ENCODE assay signal across 17 cellular contexts in genomic region chrX:139776614-139777013, GRCh38.
"Had no signal": no experiment of that assay in that cellular context is flagged by ENCODE, and none has a peak within 500 bp of the region (broad histone marks: within the 10 kb centered on the region; RNA-seq: fewer than 3 reads in every experiment).

No MANE protein-coding gene starts in this region.

- H3K27me3 Mint-ChIP-seq: naive thymus-derived CD8-positive, alpha-beta T cell; stimulated activated memory B cell treated with anti-CD40 and anti-IgM and Interleukin-4, amounts not matched to agents 10 μg/mL and 1 μg/mL and 100 μg/mL, for 72 hours; stimulated activated naive CD8-positive, alpha-beta T cell treated with anti-CD3 and anti-CD28 coated beads, Interleukin-15, Interleukin-2, amounts not matched to agents 100 ng/mL and 50 ng/mL, for 24 hours had no signal

- H3K4me1 Mint-ChIP-seq: stimulated activated memory B cell treated with anti-CD40 and anti-IgM and Interleukin-4, amounts not matched to agents 10 μg/mL and 1 μg/mL and 100 μg/mL, for 72 hours had no signal

- H3K4me3 ChIP-seq: esophagus squamous epithelium, psoas muscle, right lobe of liver, tibial artery, upper lobe of left lung, uterus had no signal

- ATAC-seq: foreskin keratinocyte; naive thymus-derived CD8-positive, alpha-beta T cell; psoas muscle; stimulated activated memory B cell treated with anti-CD40 and anti-IgM and Interleukin-4, amounts not matched to agents 10 μg/mL and 1 μg/mL and 100 μg/mL, for 72 hours had no signal

- DNase-seq: cortex of kidney; effector memory CD4-positive, alpha-beta T cell; esophagus squamous epithelium; foreskin keratinocyte; kidney glomerular epithelial cell; naive thymus-derived CD8-positive, alpha-beta T cell; occipital lobe; psoas muscle; retina; right lobe of liver; stimulated activated CD4-positive, alpha-beta T cell treated with anti-CD3 and anti-CD28 coated beads, Interleukin-4, amount 100 ng/mL, for 1 hour; stimulated activated CD8-positive, alpha-beta memory T cell treated with anti-CD3 and anti-CD28 coated beads, Interleukin-4, amount 100 ng/mL, for 48 hours; tibial artery; upper lobe of left lung; uterus had no signal

- H3K27ac Mint-ChIP-seq: stimulated activated memory B cell treated with anti-CD40 and anti-IgM and Interleukin-4, amounts not matched to agents 10 μg/mL and 1 μg/mL and 100 μg/mL, for 72 hours; stimulated activated naive CD8-positive, alpha-beta T cell treated with anti-CD3 and anti-CD28 coated beads, Interleukin-15, Interleukin-2, amounts not matched to agents 100 ng/mL and 50 ng/mL, for 24 hours had no signal

- H3K4me3 Mint-ChIP-seq: naive thymus-derived CD8-positive, alpha-beta T cell; stimulated activated memory B cell treated with anti-CD40 and anti-IgM and Interleukin-4, amounts not matched to agents 10 μg/mL and 1 μg/mL and 100 μg/mL, for 72 hours; stimulated activated naive CD8-positive, alpha-beta T cell treated with anti-CD3 and anti-CD28 coated beads, Interleukin-15, Interleukin-2, amounts not matched to agents 100 ng/mL and 50 ng/mL, for 24 hours had no signal

- H3K9me3 Mint-ChIP-seq: stimulated activated memory B cell treated with anti-CD40 and anti-IgM and Interleukin-4, amounts not matched to agents 10 μg/mL and 1 μg/mL and 100 μg/mL, for 72 hours; stimulated activated naive CD8-positive, alpha-beta T cell treated with anti-CD3 and anti-CD28 coated beads, Interleukin-15, Interleukin-2, amounts not matched to agents 100 ng/mL and 50 ng/mL, for 24 hours had no signal
